12 cellular contexts compared by ENCODE assay signal in the genomic region with DNA sequence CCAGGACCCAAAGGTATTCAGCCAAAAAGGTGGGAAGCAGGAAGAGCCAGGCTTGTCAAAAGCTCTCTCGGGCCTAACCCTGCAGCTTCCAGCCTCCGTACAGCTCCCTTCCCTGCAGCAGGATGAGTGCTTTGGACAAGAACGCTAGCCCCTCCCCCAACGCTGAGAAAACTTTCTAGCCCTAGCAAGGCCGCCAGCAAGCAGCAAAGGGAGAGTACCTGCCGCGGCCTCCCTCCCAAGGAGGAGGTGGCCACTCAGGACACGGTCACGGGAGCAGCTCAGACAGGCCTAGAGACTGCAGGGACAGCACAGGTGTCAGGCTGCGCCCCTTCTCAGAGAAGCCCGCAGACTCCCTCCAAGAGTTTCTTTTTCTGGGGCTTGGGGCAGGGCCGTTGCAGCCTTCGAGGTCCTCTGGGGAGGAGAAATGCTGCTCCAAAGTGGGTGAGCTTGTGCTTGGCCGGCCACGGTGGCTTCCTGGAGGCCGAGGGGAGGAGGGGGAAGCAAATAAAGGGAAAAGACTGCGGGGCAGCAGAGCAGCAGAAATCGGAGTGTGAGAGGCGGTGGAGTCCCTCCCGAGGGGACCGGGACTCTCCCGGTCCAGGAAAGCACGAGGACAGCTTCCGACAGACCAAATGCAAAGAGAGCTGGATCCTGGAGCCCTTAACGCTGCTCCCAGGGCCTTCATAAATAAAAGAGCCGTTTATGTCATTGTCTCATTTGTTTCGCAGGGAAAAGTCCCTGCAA. TPM values are rescaled to one million over a fixed set of nuclear protein-coding genes. Genes with fewer than 3 reads are reported as not detected.
DNase-seq lines count a peak whose midpoint lies in the region; ATAC-seq and TF ChIP-seq lines count a peak whose summit lies in the region.
"Had no signal": no experiment of that assay in that cellular context is flagged by ENCODE, and none has a peak within 500 bp of the region (broad histone marks: within the 10 kb centered on the region; RNA-seq: fewer than 3 reads in every experiment).

No MANE protein-coding gene starts in this region.

- H3K36me3 ChIP-seq in SK-N-SH (replicated peaks in 1 of 2; ENCODE audit: control insufficient read depth in 1 of 2, insufficient read depth in 2 of 2, low read length in 1 of 2): peaks cover 37 to 40% of the 10 kb centered on the region in 2 experiments
- peaks cover 1% of the 10 kb centered on the region for H3K36me3 ChIP-seq in mesendoderm (ENCODE audit: control insufficient read depth, insufficient read depth, low read length)
- peaks cover 48% of the 10 kb centered on the region for H3K36me3 ChIP-seq in thymus (ENCODE audit: control insufficient read depth, insufficient read depth)

- no peaks in the 10 kb centered on the region for H3K79me1 ChIP-seq in mesendoderm (ENCODE audit: low read length)

- H3K4me1 ChIP-seq in SK-N-SH (ENCODE audit: control insufficient read depth in 1 of 2, insufficient read depth in 2 of 2, low read depth in 1 of 2, low read length in 1 of 2): peaks cover 0 to 38% of the 10 kb centered on the region in 2 experiments; a peak in 3 of 4 replicates
- peaks cover 7% of the 10 kb centered on the region for H3K4me1 ChIP-seq in mesendoderm (ENCODE audit: control insufficient read depth, low read depth, low read length)
- peaks cover 5% of the 10 kb centered on the region for H3K4me1 ChIP-seq in thymus (ENCODE audit: control insufficient read depth, insufficient read depth, low read length)

- POLR2A ChIA-PET in SK-N-SH (lab: Yijun Ruan, JAX): interaction anchor here (1.0 kb wide), 1 partner anchor 8 kb away, joined by 3 read pairs; no protein-coding TSS in a partner anchor

- peak overlapping the region; percentile 38 for H3K4ac ChIP-seq in mesendoderm (ENCODE audit: low read depth, low read length)

- H4K20me1 ChIP-seq in SK-N-SH (ENCODE audit: insufficient read depth): no peaks in the 10 kb centered on the region

- no peaks in the 10 kb centered on the region for H3K27me3 ChIP-seq in SK-N-SH (ENCODE audit: insufficient read depth)
- no peaks in the 10 kb centered on the region for H3K27me3 ChIP-seq in dorsolateral prefrontal cortex
- no peaks in the 10 kb centered on the region for H3K27me3 ChIP-seq in mesendoderm (ENCODE audit: insufficient read depth, low read length, poor library complexity)
- H3K27me3 ChIP-seq in thymus (ENCODE audit: control insufficient read depth, insufficient read depth): no peaks in the 10 kb centered on the region
- H3K27me3 ChIP-seq: body of pancreas had no signal

- H3K23ac ChIP-seq in mesendoderm (ENCODE audit: low read length): peak overlapping the region; percentile 85

- no peak overlapping the region for H2BK5ac ChIP-seq in mesendoderm (ENCODE audit: low read length)

- TF ChIP-seq RAD21 in SK-N-SH (IDR thresholded peaks at IDR 0.05; ENCODE audit: low read length): no peak

- H4K5ac ChIP-seq in mesendoderm (ENCODE audit: low read length): no peak overlapping the region

- H3K4me3 ChIP-seq in SK-N-SH (ENCODE audit: low read depth in 2 of 2, low read length in 1 of 2): peak overlapping the region in 1 of 2 experiments; percentile 41; a peak in 2 of 4 replicates
- peak overlapping the region in 57 of 59 donors; percentile 18 to 93 (median 48) for H3K4me3 ChIP-seq in dorsolateral prefrontal cortex
- no peak overlapping the region for H3K4me3 ChIP-seq in mesendoderm (ENCODE audit: low read length)
- no peak overlapping the region for H3K4me3 ChIP-seq in thymus (ENCODE audit: low read length)
- H3K4me3 ChIP-seq: body of pancreas had no signal

- no peak for TF ChIP-seq EP300 in SK-N-SH (IDR thresholded peaks at IDR 0.05; ENCODE audit: borderline replicate concordance in 1 of 2, low read depth in 1 of 2, low read length in 1 of 2)

- H2BK120ac ChIP-seq in mesendoderm (ENCODE audit: low read depth, low read length): no peak overlapping the region

- H3K9me3 ChIP-seq in SK-N-SH (no peaks in the 10 kb centered on the region), thymus (ENCODE audit: control insufficient read depth) (no peaks in the 10 kb centered on the region)
- H3K9me3 ChIP-seq: body of pancreas had no signal

- no peaks in the 10 kb centered on the region for H3K9me2 ChIP-seq in SK-N-SH

- no peak for ATAC-seq in SK-N-SH treated with all-trans-retinoic acid at 6 μM for 48 hours
- no peak for ATAC-seq in HG03045 (IDR thresholded peaks at IDR 0.05; ENCODE audit: unreplicated experiment)
- no peak for ATAC-seq in HG03175 (IDR thresholded peaks at IDR 0.05; ENCODE audit: unreplicated experiment)
- ATAC-seq: activated CD4-positive, alpha-beta T cell treated with anti-CD3 and anti-CD28 coated beads for 36 hours; body of pancreas; stimulated activated memory B cell treated with anti-CD40 and anti-IgM and Interleukin-4, amounts not matched to agents 10 μg/mL and 1 μg/mL and 100 μg/mL, for 72 hours had no signal

- H3K27ac ChIP-seq in SK-N-SH (ENCODE audit: low read depth in 2 of 2, low read length in 1 of 2) (peak overlapping the region in 1 of 2 experiments; percentile 88; a peak in 2 of 4 replicates), dorsolateral prefrontal cortex (peak overlapping the region; percentile 39 to 99 (median 90)), mesendoderm (ENCODE audit: low read depth, low read length) (no peak overlapping the region), thymus (ENCODE audit: low read depth) (peak overlapping the region; percentile 25)

- DNase-seq in SK-N-SH (peak; percentile 31), dorsolateral prefrontal cortex (peak in 2 of 10 donors; percentile 44 to 47), mesendoderm (peak; percentile 83), NCI-H2227 treated with DMSO at 0.1 percent for 48 hours (lab: John Stamatoyannopoulos, UW) (no peak)
- DNase-seq: 8988T; activated CD4-positive, alpha-beta T cell treated with anti-CD3 and anti-CD28 coated beads for 36 hours had no signal

- H3K56ac ChIP-seq in mesendoderm (ENCODE audit: low read length): peak overlapping the region; percentile 76

- H3K4me2 ChIP-seq in SK-N-SH: no peak overlapping the region
- H3K4me2 ChIP-seq in mesendoderm (ENCODE audit: low read length): peak overlapping the region; percentile 40

- peak overlapping the region; percentile 92 for H4K8ac ChIP-seq in mesendoderm (ENCODE audit: low read depth, low read length)

- H3K9ac ChIP-seq in SK-N-SH (no peak overlapping the region), mesendoderm (ENCODE audit: low read length) (peak overlapping the region; percentile 69)

- peaks cover 19% of the 10 kb centered on the region for H3F3A ChIP-seq in SK-N-SH (replicated peaks; ENCODE audit: insufficient read depth)

- intact Hi-C loops in dorsolateral prefrontal cortex (cut with DNase I): loop anchor here in 1 of 2 donors (5.0 to 10.0 kb wide), 2 partner anchors 39 to 223 kb away; a partner anchor contains a TSS

- no peak overlapping the region for H2BK15ac ChIP-seq in mesendoderm (replicated peaks; ENCODE audit: low read depth)

- TF ChIP-seq CTCF in SK-N-SH (IDR thresholded peaks at IDR 0.05) (no peak), dorsolateral prefrontal cortex (IDR thresholded peaks at IDR 0.05 in 54 of 56, conservative IDR thresholded peaks at IDR 0.05 in 2 of 56; ENCODE audit: low read depth in 1 of 56, partially characterized antibody in 56 of 56) (no peak)

- 82% methylated on average over 22 of the region's 27 CpGs for WGBS in SK-N-SH (ENCODE audit: low lambda C conversion rate)
- WGBS in mesendoderm (ENCODE audit: extremely low coverage, insufficient coverage, low lambda C conversion rate): no CpG with 5 or more reads among the region's 27 CpGs
- WGBS in thymus: 95% methylated on average over 27 of the region's 27 CpGs

- H3K18ac ChIP-seq in mesendoderm (ENCODE audit: low read length): peak overlapping the region; percentile 0

- no peak overlapping the region for H2AK5ac ChIP-seq in mesendoderm (ENCODE audit: low read length)

- no peak overlapping the region for H2AFZ ChIP-seq in SK-N-SH (ENCODE audit: low read depth)

- peaks cover 6% of the 10 kb centered on the region for H3K79me2 ChIP-seq in SK-N-SH (ENCODE audit: insufficient read depth)
- H3K79me2 ChIP-seq in mesendoderm (ENCODE audit: control insufficient read depth, insufficient read depth, low read length): peaks cover 3% of the 10 kb centered on the region

- CTCF ChIA-PET in SK-N-SH (lab: Yijun Ruan, JAX): interaction anchor here (0.7 to 3.9 kb wide), 6 partner anchors 11 to 217 kb away, joined by 3 to 22 read pairs (median 4); no protein-coding TSS in a partner anchor

TF ChIP-seq in SK-N-SH, 30 proteins besides CTCF, POLR2A, EP300 and RAD21 (continues in another document):
- TF ChIP-seq, protein P1, sequence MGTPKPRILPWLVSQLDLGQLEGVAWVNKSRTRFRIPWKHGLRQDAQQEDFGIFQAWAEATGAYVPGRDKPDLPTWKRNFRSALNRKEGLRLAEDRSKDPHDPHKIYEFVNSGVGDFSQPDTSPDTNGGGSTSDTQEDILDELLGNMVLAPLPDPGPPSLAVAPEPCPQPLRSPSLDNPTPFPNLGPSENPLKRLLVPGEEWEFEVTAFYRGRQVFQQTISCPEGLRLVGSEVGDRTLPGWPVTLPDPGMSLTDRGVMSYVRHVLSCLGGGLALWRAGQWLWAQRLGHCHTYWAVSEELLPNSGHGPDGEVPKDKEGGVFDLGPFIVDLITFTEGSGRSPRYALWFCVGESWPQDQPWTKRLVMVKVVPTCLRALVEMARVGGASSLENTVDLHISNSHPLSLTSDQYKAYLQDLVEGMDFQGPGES (IDR thresholded peaks at IDR 0.05; ENCODE audit: low read depth, low read length): no peak
- no peak for TF ChIP-seq ELF1 (IDR thresholded peaks at IDR 0.05)
- TF ChIP-seq EZH2phosphoT487 (IDR thresholded peaks at IDR 0.05; ENCODE audit: borderline replicate concordance, low read depth): no peak

TF ChIP-seq in SK-N-SH treated with all-trans-retinoic acid at 6 μM for 48 hours, 23 proteins besides CTCF, POLR2A, EP300 and RAD21 (continues in another document):
- no peak for TF ChIP-seq SNAI2 (CRISPR knock-in tag; IDR thresholded peaks at IDR 0.05)
- TF ChIP-seq BACH2 (CRISPR knock-in tag; IDR thresholded peaks at IDR 0.05; ENCODE audit: borderline replicate concordance): no peak

RNA-seq across cellular contexts. Expression of a gene that starts 4.0 kb away (rescaled TPM):
- polyA plus RNA-seq in SK-N-SH (2012; rRNA removed) (19.5 and 31.5 TPM in 2 replicates), thymus (31.2 TPM)
- 40.3 and 44.6 TPM in 2 replicates for polyA plus RNA-seq in SK-N-SH (2012; cell fraction: cytosol; rRNA removed)
- 28.6 and 29.8 TPM in 2 replicates for polyA plus RNA-seq in SK-N-SH (2012; cell fraction: nucleus; rRNA removed)
- total RNA-seq in dorsolateral prefrontal cortex: 100 to 1,000 TPM in 119 of 120 experiments, 10 to 100 TPM in 1; 87.5 to 250 (median 176) TPM
- 34.5 TPM for polyA plus RNA-seq in mesendoderm (2013, experiment 1 of 2)
- 34.4 TPM for polyA plus RNA-seq in mesendoderm (2013, experiment 2 of 2)

Comparison
In these comparisons a context has a peak if more than half of its experiments do, and no peak if none do; other contexts are left out.
1. H3K4me3 ChIP-seq: peak in dorsolateral prefrontal cortex (57 of 59); none in mesendoderm (single experiment) and thymus (single experiment).